ENCODE assay signal across 9 cellular contexts in genomic region chr1:35080171-35080854, GRCh38. TPM values are rescaled to one million over a fixed set of nuclear protein-coding genes. Genes with fewer than 3 reads are reported as not detected.
DNase-seq lines count a peak whose midpoint lies in the region; TF ChIP-seq lines count a peak whose summit lies in the region.
"Had no signal": no experiment of that assay in that cellular context is flagged by ENCODE, and none has a peak within 500 bp of the region (broad histone marks: within the 10 kb centered on the region; RNA-seq: fewer than 3 reads in every experiment).

No MANE protein-coding gene starts in this region.

- peaks cover 0 to 10% (median 8%) of the 10 kb centered on the region in 11 experiments; a peak in 7 of 22 replicates for H3K36me3 ChIP-seq in BLaER1 treated with 17β-estradiol and CSF1 and Interleukin-3, amounts not matched to agents 10 nM and 100 nM
- no peaks in the 10 kb centered on the region for H3K36me3 ChIP-seq in MM.1S (replicated peaks; ENCODE audit: insufficient read depth, low read length)
- no peaks in the 10 kb centered on the region for H3K36me3 ChIP-seq in duodenal mucosa (ENCODE audit: control insufficient read depth in 1 of 2, insufficient read depth in 2 of 2, low read length in 2 of 2)
- no peaks in the 10 kb centered on the region for H3K36me3 ChIP-seq in neural cell (ENCODE audit: insufficient read depth, low read length)

- no peaks in the 10 kb centered on the region; a peak in 2 of 22 replicates for H4K20me1 ChIP-seq in BLaER1 treated with 17β-estradiol and CSF1 and Interleukin-3, amounts not matched to agents 10 nM and 100 nM
- H4K20me1 ChIP-seq in MM.1S (ENCODE audit: insufficient read depth, low read length): no peaks in the 10 kb centered on the region
- no peaks in the 10 kb centered on the region for H4K20me1 ChIP-seq in neural cell (ENCODE audit: insufficient read depth)

- H3K9me3 ChIP-seq in BLaER1 treated with 17β-estradiol and CSF1 and Interleukin-3, amounts not matched to agents 10 nM and 100 nM (replicated peaks in 1 of 11): peaks cover 18 to 28% (median 21%) of the 10 kb centered on the region in 11 experiments
- H3K9me3 ChIP-seq in MM.1S (replicated peaks; ENCODE audit: insufficient read depth, low read length): no peaks in the 10 kb centered on the region
- no peaks in the 10 kb centered on the region for H3K9me3 ChIP-seq in duodenal mucosa (ENCODE audit: control insufficient read depth in 1 of 2, low read length in 2 of 2)
- H3K9me3 ChIP-seq in neural cell (ENCODE audit: low read length): no peaks in the 10 kb centered on the region

- no peak for TF ChIP-seq EP300 in neural cell (conservative IDR thresholded peaks at IDR 0.05; ENCODE audit: poor library complexity, severe bottlenecking)

- peaks cover 30 to 37% (median 32%) of the 10 kb centered on the region in 10 experiments for H3K4me1 ChIP-seq in BLaER1 treated with 17β-estradiol and CSF1 and Interleukin-3, amounts not matched to agents 10 nM and 100 nM
- H3K4me1 ChIP-seq in MM.1S (ENCODE audit: low read length) (no peaks in the 10 kb centered on the region), duodenal mucosa (ENCODE audit: control insufficient read depth in 1 of 2, insufficient read depth in 2 of 2, low read length in 2 of 2) (peaks cover 0 to 5% of the 10 kb centered on the region in 2 donors)

- H3K9ac ChIP-seq in BLaER1 treated with 17β-estradiol and CSF1 and Interleukin-3, amounts not matched to agents 10 nM and 100 nM: peak overlapping the region; percentile 80 to 92 (median 90); a peak in 21 of 22 replicates
- peak overlapping the region; percentile 85 for H3K9ac ChIP-seq in MM.1S (ENCODE audit: low read length)
- H3K9ac ChIP-seq in duodenal mucosa (ENCODE audit: low read depth in 1 of 2, low read length in 2 of 2): peak overlapping the region in 1 of 2 donors; percentile 77
- H3K9ac ChIP-seq in neural cell (ENCODE audit: low read length): peak overlapping the region; percentile 67

- no peak for TF ChIP-seq RAD21 in neural cell (conservative IDR thresholded peaks at IDR 0.05)

- peak overlapping the region; percentile 69 to 92 (median 78) for H3K4me2 ChIP-seq in BLaER1 treated with 17β-estradiol and CSF1 and Interleukin-3, amounts not matched to agents 10 nM and 100 nM
- H3K4me2 ChIP-seq in MM.1S (ENCODE audit: low read depth, low read length): peak overlapping the region; percentile 72
- peak overlapping the region; percentile 41 for H3K4me2 ChIP-seq in neural cell (ENCODE audit: low read length)

- no peaks in the 10 kb centered on the region for H3K27me3 ChIP-seq in BLaER1 treated with 17β-estradiol and CSF1 and Interleukin-3, amounts not matched to agents 10 nM and 100 nM
- H3K27me3 ChIP-seq in MM.1S (replicated peaks; ENCODE audit: insufficient read depth, low read length) (no peaks in the 10 kb centered on the region), duodenal mucosa (ENCODE audit: control insufficient read depth in 1 of 2, insufficient read depth in 2 of 2, low read length in 2 of 2) (no peaks in the 10 kb centered on the region), neural cell (ENCODE audit: insufficient read depth, low read depth, low read length) (no peaks in the 10 kb centered on the region)

- peak overlapping the region; percentile 88 for H2AFZ ChIP-seq in MM.1S (ENCODE audit: low read length)
- no peak overlapping the region for H2AFZ ChIP-seq in neural cell (ENCODE audit: low read depth, low read length)

- peak overlapping the region in 9 of 11 experiments; percentile 82 to 91 (median 86); a peak in 16 of 22 replicates for H3K27ac ChIP-seq in BLaER1 treated with 17β-estradiol and CSF1 and Interleukin-3, amounts not matched to agents 10 nM and 100 nM
- H3K27ac ChIP-seq in MM.1S (ENCODE audit: low read length): peak overlapping the region; percentile 95; the same call in 1 of the 2 replicates
- no peak overlapping the region for H3K27ac ChIP-seq in duodenal mucosa (ENCODE audit: low read depth, low read length)
- no peak overlapping the region for H3K27ac ChIP-seq in neural cell (ENCODE audit: low read length)

- H3K79me2 ChIP-seq in MM.1S (ENCODE audit: low read length) (no peaks in the 10 kb centered on the region), neural cell (replicated peaks; ENCODE audit: insufficient read depth, low read length) (peaks cover 29% of the 10 kb centered on the region)

- TF ChIP-seq CTCF in MM.1S (IDR thresholded peaks at IDR 0.05; ENCODE audit: low read length): no peak
- no peak for TF ChIP-seq CTCF in neural cell (IDR thresholded peaks at IDR 0.05; ENCODE audit: poor library complexity, severe bottlenecking)

- H3K9me2 ChIP-seq in MM.1S (replicated peaks; ENCODE audit: insufficient read depth, low read length): no peaks in the 10 kb centered on the region
- H3K9me2 ChIP-seq in neural cell (ENCODE audit: insufficient read depth, low read length): no peaks in the 10 kb centered on the region

- H3K4me3 ChIP-seq in BLaER1 treated with 17β-estradiol and CSF1 and Interleukin-3, amounts not matched to agents 10 nM and 100 nM: peak overlapping the region; percentile 67 to 86 (median 75)
- H3K4me3 ChIP-seq in MM.1S (ENCODE audit: low read length) (peak overlapping the region; percentile 72), duodenal mucosa (ENCODE audit: low read depth in 1 of 2, low read length in 2 of 2) (peak overlapping the region; percentile 79 to 84), neural cell (ENCODE audit: low read length) (peak overlapping the region; percentile 75)

- DNase-seq in MM.1S (no peak), foreskin melanocyte (no peak), NCI-H524 (lab: John Stamatoyannopoulos, UW) (no peak), NCI-H345 treated with DMSO at 0.1 percent for 48 hours (lab: John Stamatoyannopoulos, UW; ENCODE audit: unreplicated experiment) (no peak)
- DNase-seq in stimulated activated naive CD4-positive, alpha-beta T cell (lab: John Stamatoyannopoulos, UW): no peak
- DNase-seq: NCI-H2029 treated with DMSO at 0.1 percent for 48 hours had no signal

- H3F3A ChIP-seq in MM.1S (ENCODE audit: insufficient read depth, low read length) (peaks cover 17% of the 10 kb centered on the region), neural cell (ENCODE audit: insufficient read depth, low read length, poor library complexity, severe bottlenecking) (no peaks in the 10 kb centered on the region)

TF ChIP-seq in neural cell, 6 proteins besides CTCF, POLR2A, EP300 and RAD21:
- TF ChIP-seq TAF1 (IDR thresholded peaks at IDR 0.05; ENCODE audit: low read depth) (no peak), SMC3 (conservative IDR thresholded peaks at IDR 0.05; ENCODE audit: poor library complexity) (no peak), EZH2 (IDR thresholded peaks at IDR 0.05; ENCODE audit: borderline replicate concordance, insufficient read depth, low read length, poor library complexity, severe bottlenecking) (no peak), POLR2AphosphoS5 (IDR thresholded peaks at IDR 0.05) (no peak), MXI1 (conservative IDR thresholded peaks at IDR 0.05; ENCODE audit: poor library complexity, severe bottlenecking) (no peak)
- TF ChIP-seq, protein P1, sequence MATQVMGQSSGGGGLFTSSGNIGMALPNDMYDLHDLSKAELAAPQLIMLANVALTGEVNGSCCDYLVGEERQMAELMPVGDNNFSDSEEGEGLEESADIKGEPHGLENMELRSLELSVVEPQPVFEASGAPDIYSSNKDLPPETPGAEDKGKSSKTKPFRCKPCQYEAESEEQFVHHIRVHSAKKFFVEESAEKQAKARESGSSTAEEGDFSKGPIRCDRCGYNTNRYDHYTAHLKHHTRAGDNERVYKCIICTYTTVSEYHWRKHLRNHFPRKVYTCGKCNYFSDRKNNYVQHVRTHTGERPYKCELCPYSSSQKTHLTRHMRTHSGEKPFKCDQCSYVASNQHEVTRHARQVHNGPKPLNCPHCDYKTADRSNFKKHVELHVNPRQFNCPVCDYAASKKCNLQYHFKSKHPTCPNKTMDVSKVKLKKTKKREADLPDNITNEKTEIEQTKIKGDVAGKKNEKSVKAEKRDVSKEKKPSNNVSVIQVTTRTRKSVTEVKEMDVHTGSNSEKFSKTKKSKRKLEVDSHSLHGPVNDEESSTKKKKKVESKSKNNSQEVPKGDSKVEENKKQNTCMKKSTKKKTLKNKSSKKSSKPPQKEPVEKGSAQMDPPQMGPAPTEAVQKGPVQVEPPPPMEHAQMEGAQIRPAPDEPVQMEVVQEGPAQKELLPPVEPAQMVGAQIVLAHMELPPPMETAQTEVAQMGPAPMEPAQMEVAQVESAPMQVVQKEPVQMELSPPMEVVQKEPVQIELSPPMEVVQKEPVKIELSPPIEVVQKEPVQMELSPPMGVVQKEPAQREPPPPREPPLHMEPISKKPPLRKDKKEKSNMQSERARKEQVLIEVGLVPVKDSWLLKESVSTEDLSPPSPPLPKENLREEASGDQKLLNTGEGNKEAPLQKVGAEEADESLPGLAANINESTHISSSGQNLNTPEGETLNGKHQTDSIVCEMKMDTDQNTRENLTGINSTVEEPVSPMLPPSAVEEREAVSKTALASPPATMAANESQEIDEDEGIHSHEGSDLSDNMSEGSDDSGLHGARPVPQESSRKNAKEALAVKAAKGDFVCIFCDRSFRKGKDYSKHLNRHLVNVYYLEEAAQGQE (IDR thresholded peaks at IDR 0.05; ENCODE audit: borderline replicate concordance): no peak

RNA-seq across cellular contexts. Expression of gene ZMYM1, which starts 1.1 kb away (rescaled TPM):
- polyA plus RNA-seq in neural cell: 14.1 and 20.3 TPM in 2 replicates
- 42.5 and 45.0 TPM in 2 replicates for polyA minus RNA-seq in neural cell

RNA-seq across cellular contexts. Expression of gene ZMYM6, which starts 48.6 kb away (rescaled TPM):
- polyA plus RNA-seq in neural cell: 28.6 and 31.5 TPM in 2 replicates
- 37.5 and 47.7 TPM in 2 replicates for polyA minus RNA-seq in neural cell

Comparison
In these comparisons a context has a peak if more than half of its experiments do, and no peak if none do; other contexts are left out.
1. H3K27ac ChIP-seq: peak in BLaER1 treated with 17β-estradiol and CSF1 and Interleukin-3, amounts not matched to agents 10 nM and 100 nM (9 of 11) and MM.1S (single experiment); none in duodenal mucosa (single experiment) and neural cell (single experiment).
2. Peak in every context shown above with its lines, with median percentiles within 50 percentile points of each other: H3K4me2 ChIP-seq and H3K4me3 ChIP-seq.